In the genomic region with DNA sequence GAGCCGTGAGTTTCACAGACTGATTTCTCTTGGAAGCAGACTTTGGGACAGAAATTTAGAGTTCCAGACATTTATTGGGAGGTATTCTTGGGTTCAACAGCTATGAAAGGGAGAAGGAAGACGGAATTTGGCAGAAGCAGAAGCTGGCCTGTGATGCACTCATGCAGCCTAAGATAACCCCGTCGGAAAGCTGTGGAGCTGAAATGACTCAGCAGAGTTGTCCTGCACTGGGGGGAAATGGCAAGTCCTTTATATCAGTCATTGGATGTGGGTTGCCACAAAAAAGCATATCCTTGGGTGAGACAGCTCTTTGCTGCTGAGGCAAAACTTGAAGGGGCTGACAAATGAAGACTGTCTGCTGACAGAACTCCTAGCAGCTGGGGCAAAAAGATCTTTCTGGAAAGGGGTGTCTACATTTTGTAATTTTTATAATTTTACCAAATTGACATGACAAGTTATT, we compare ENCODE assay signal across 10 cellular contexts. TPM values are rescaled to one million over a fixed set of nuclear protein-coding genes. Genes with fewer than 3 reads are reported as not detected.
DNase-seq lines count a peak whose midpoint lies in the region; ATAC-seq, FAIRE-seq and TF ChIP-seq lines count a peak whose summit lies in the region.
"Had no signal": no experiment of that assay in that cellular context is flagged by ENCODE, and none has a peak within 500 bp of the region (broad histone marks: within the 10 kb centered on the region; RNA-seq: fewer than 3 reads in every experiment).

No MANE protein-coding gene starts in this region.

- no peaks in the 10 kb centered on the region for H3K27me3 ChIP-seq in MG63
- H3K27me3 ChIP-seq in bronchial epithelial cell (ENCODE audit: control insufficient read depth, insufficient read depth, low read length) = no peaks in the 10 kb centered on the region

- no peak for FAIRE-seq in bronchial epithelial cell (lab: Jason Lieb, UNC)
- FAIRE-seq: A204.1, islet of Langerhans had no signal

- no peak overlapping the region for H3K4me3 ChIP-seq in MG63
- no peak overlapping the region for H3K4me3 ChIP-seq in bronchial epithelial cell (ENCODE audit: low read depth, low read length)

- TF ChIP-seq CTCF in bronchial epithelial cell (IDR thresholded peaks at IDR 0.05; ENCODE audit: insufficient read depth, low read length, severe bottlenecking) = no peak
- TF ChIP-seq CTCF in omental fat pad (IDR thresholded peaks at IDR 0.05) = no peak

- no peaks in the 10 kb centered on the region for H3K36me3 ChIP-seq in MG63
- H3K36me3 ChIP-seq in bronchial epithelial cell (ENCODE audit: control insufficient read depth, insufficient read depth, low read length) = no peaks in the 10 kb centered on the region

- no peaks in the 10 kb centered on the region for H3K9me3 ChIP-seq in MG63

- peak; percentile 56 to 82 for ATAC-seq in activated CD4-positive, CD25-positive, alpha-beta regulatory T cell treated with anti-CD3 and anti-CD28 coated beads, Interleukin-2, amount 50 U/mL, for 24 hours
- ATAC-seq in omental fat pad (ENCODE audit: low FRiP score) = peak; percentile 88

- DNase-seq in activated CD4-positive, CD25-positive, alpha-beta regulatory T cell treated with anti-CD3 and anti-CD28 coated beads, Interleukin-2, amount 50 U/mL, for 72 hours = no peak
- DNase-seq in MG63 = peak; percentile 73
- DNase-seq in bronchial epithelial cell (ENCODE audit: low read depth) = peak; percentile 35
- no peak for DNase-seq in omental fat pad (ENCODE audit: low spot score)
- no peak for DNase-seq in cerebellum (ENCODE audit: low spot score)
- no peak for DNase-seq in superior temporal gyrus (ENCODE audit: extremely low spot score)
- DNase-seq in ecto neural progenitor cell (ENCODE audit: low spot score) = no peak

RNA-seq across cellular contexts. Expression of gene MICU1, which starts 11.5 kb away (rescaled TPM):
- 35.1 and 49.8 TPM in 2 replicates for total RNA-seq in MG63 (2014; rRNA removed; shearing (Covaris generic); ENCODE audit: low replicate concordance)
- 20.8 and 21.1 TPM in 2 replicates for total RNA-seq in bronchial epithelial cell
- total RNA-seq in omental fat pad = 10 to 100 TPM; 21.9 to 36.2 (median 31.7) TPM
- 51.1 TPM for total RNA-seq in cerebellum

RNA-seq across cellular contexts. Expression of gene MCU, which starts 54.5 kb away (rescaled TPM):
- 24.5 and 41.3 TPM in 2 replicates for total RNA-seq in MG63 (2014; rRNA removed; shearing (Covaris generic); ENCODE audit: low replicate concordance)
- total RNA-seq in bronchial epithelial cell (38.7 and 39.4 TPM in 2 replicates), omental fat pad (10 to 100 TPM; 13.2 to 29.8 (median 16.3) TPM), cerebellum (38.5 TPM)

Comparison
In these comparisons a context has a peak if more than half of its experiments do, and no peak if none do; other contexts are left out.
1. DNase-seq: peak in MG63 (single experiment) and bronchial epithelial cell (single experiment); none in activated CD4-positive, CD25-positive, alpha-beta regulatory T cell treated with anti-CD3 and anti-CD28 coated beads, Interleukin-2, amount 50 U/mL, for 72 hours (single experiment), omental fat pad (single experiment), cerebellum (single experiment), superior temporal gyrus (single experiment) and ecto neural progenitor cell (single experiment).